In the genomic region with DNA sequence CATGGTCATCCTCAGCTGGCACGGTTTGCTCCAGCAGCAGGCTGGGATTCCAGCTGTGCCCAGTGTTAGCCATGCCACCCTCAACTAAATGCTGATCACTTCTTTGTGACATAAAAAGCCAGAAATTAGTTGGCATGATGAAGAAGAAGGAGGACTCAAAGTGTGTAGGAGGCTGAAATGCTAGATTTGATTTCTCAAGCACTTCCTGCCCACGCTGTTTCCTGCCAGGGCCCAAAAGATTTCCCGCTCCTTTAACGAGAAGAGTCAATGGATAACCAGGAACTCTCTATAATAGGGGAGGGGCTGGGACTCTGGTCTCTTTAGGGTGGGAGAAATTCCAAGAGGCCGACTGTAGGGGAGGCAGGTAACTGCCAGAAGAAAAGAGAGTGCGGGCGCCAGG, we compare ENCODE assay signal across 17 cellular contexts. TPM values are rescaled to one million over a fixed set of nuclear protein-coding genes. Genes with fewer than 3 reads are reported as not detected.
"Had no signal": no experiment of that assay in that cellular context is flagged by ENCODE, and none has a peak within 500 bp of the region (broad histone marks: within the 10 kb centered on the region; RNA-seq: fewer than 3 reads in every experiment).

No MANE protein-coding gene starts in this region.

- H3K27ac ChIP-seq: cardiac muscle cell, esophagus squamous epithelium, prostate gland, right lobe of liver, suprapubic skin, upper lobe of left lung had no signal

- H3K27me3 Mint-ChIP-seq: T-cell had no signal

- H3K27ac Mint-ChIP-seq: activated B cell treated with CpG ODN at 0.5 μM for 24 hours, natural killer cell, T-cell had no signal

- H3K36me3 Mint-ChIP-seq: natural killer cell, T-cell had no signal

- H3K9me3 Mint-ChIP-seq: activated B cell treated with CpG ODN at 0.5 μM for 24 hours, natural killer cell, T-cell had no signal

- H3K27me3 ChIP-seq: cardiac muscle cell, right lobe of liver, suprapubic skin, upper lobe of left lung had no signal

- H3K36me3 ChIP-seq: cardiac muscle cell, esophagus squamous epithelium, prostate gland, right lobe of liver, suprapubic skin, upper lobe of left lung had no signal

- ATAC-seq: left lobe of liver, mucosa of descending colon, natural killer cell had no signal

- H3K4me1 ChIP-seq: esophagus squamous epithelium, prostate gland, right lobe of liver had no signal

- DNase-seq: activated B cell treated with CpG ODN at 0.5 μM for 24 hours; activated CD8-positive, alpha-beta memory T cell treated with anti-CD3 and anti-CD28 coated beads, Interleukin-2, amount 50 U/mL, for 48 hours; esophagus squamous epithelium; foreskin fibroblast; mammary epithelial cell; mucosa of descending colon; natural killer cell; nucleus accumbens; right lobe of liver; stimulated activated CD4-positive, alpha-beta T cell treated with anti-CD3 and anti-CD28 coated beads, Interleukin-1b, Interleukin-23, amount 100 ng/mL, for 48 hours; stimulated activated naive CD4-positive, alpha-beta T cell; T-cell; upper lobe of left lung had no signal

- H3K9me3 ChIP-seq: esophagus squamous epithelium, mucosa of descending colon, prostate gland, right lobe of liver, suprapubic skin, upper lobe of left lung had no signal

- H3K4me3 Mint-ChIP-seq: activated B cell treated with CpG ODN at 0.5 μM for 24 hours, natural killer cell, T-cell had no signal

- H3K4me1 Mint-ChIP-seq: activated B cell treated with CpG ODN at 0.5 μM for 24 hours had no signal

- H3K4me3 ChIP-seq: cardiac muscle cell, esophagus squamous epithelium, mucosa of descending colon, prostate gland, right lobe of liver, suprapubic skin, upper lobe of left lung had no signal

RNA-seq across cellular contexts. Expression of a gene that starts 26.4 kb away (rescaled TPM):
- total RNA-seq: cardiac muscle cell had no signal
- polyA plus RNA-seq: cardiac muscle cell had no signal
